Comparison of ENCODE assay signal across 8 cellular contexts in genomic region chr5:32276173-32276853, GRCh38. TPM values are rescaled to one million over a fixed set of nuclear protein-coding genes. Genes with fewer than 3 reads are reported as not detected.
A peak's percentile ranks its signal among the peaks of the same experiment; 100 is the strongest.
DNase-seq lines count a peak whose midpoint lies in the region; ATAC-seq, FAIRE-seq and TF ChIP-seq lines count a peak whose summit lies in the region.

No MANE protein-coding gene starts in this region.

- no peak for TF ChIP-seq CTCF in keratinocyte (optimal IDR thresholded peaks at IDR 0.05 in 1 of 3, IDR thresholded peaks at IDR 0.05 in 1 of 3, conservative IDR thresholded peaks at IDR 0.05 in 1 of 3; ENCODE audit: extremely low read depth in 1 of 3, insufficient read depth in 2 of 3, low read length in 3 of 3)

- no peak overlapping the region for H3K9ac ChIP-seq in keratinocyte (ENCODE audit: control insufficient read depth, extremely low read depth, insufficient read depth, low read length)

- H3K4me1 Mint-ChIP-seq in activated CD8-positive, alpha-beta memory T cell treated with anti-CD3 and anti-CD28 coated beads, Interleukin-2, amount 10 ng/mL, durations not matched to agents 7 days and 5 days, result peaks cover 56% of the 10 kb centered on the region
- peaks cover 25 to 41% (median 36%) of the 10 kb centered on the region in 3 donors for H3K4me1 Mint-ChIP-seq in IgD-negative memory B cell

- no peak for DNase-seq in activated CD8-positive, alpha-beta memory T cell treated with anti-CD3 and anti-CD28 coated beads, Interleukin-2, amount 10 ng/mL, durations not matched to agents 7 days and 5 days
- no peak for DNase-seq in activated CD8-positive, alpha-beta memory T cell treated with anti-CD3 and anti-CD28 coated beads, Interleukin-2, amount 50 U/mL, for 48 hours
- DNase-seq in keratinocyte (ENCODE audit: low read depth, low spot score), result no peak
- DNase-seq in epidermal melanocyte (ENCODE audit: insufficient read length, low spot score), result no peak
- no peak for DNase-seq in cerebellar cortex (ENCODE audit: low spot score)

- CTCF ChIA-PET in activated CD8-positive, alpha-beta memory T cell treated with anti-CD3 and anti-CD28 coated beads, Interleukin-2, amount 10 ng/mL, durations not matched to agents 7 days and 5 days (lab: Charles Lee), result interaction anchor here (1.8 kb wide), 1 partner anchor 54 kb away, joined by 3 read pairs; no protein-coding TSS in a partner anchor

- no peaks in the 10 kb centered on the region for H4K20me1 ChIP-seq in keratinocyte (ENCODE audit: control insufficient read depth, extremely low read depth, insufficient read depth, low read length)

- H3K27me3 Mint-ChIP-seq in activated CD8-positive, alpha-beta memory T cell treated with anti-CD3 and anti-CD28 coated beads, Interleukin-2, amount 10 ng/mL, durations not matched to agents 7 days and 5 days, result no peaks in the 10 kb centered on the region
- H3K27me3 Mint-ChIP-seq in IgD-negative memory B cell, result no peaks in the 10 kb centered on the region

- H3K27ac Mint-ChIP-seq in activated CD8-positive, alpha-beta memory T cell treated with anti-CD3 and anti-CD28 coated beads, Interleukin-2, amount 10 ng/mL, durations not matched to agents 7 days and 5 days, result peak overlapping the region; percentile 77
- H3K27ac Mint-ChIP-seq in IgD-negative memory B cell, result peak overlapping the region; percentile 88 to 93 (median 91)

- no peak for FAIRE-seq in keratinocyte (lab: Jason Lieb, UNC)

- no peaks in the 10 kb centered on the region for H3K9me1 ChIP-seq in keratinocyte (ENCODE audit: control insufficient read depth, extremely low read depth, insufficient read depth, low read length)

- peaks cover 45% of the 10 kb centered on the region for H3K36me3 Mint-ChIP-seq in activated CD8-positive, alpha-beta memory T cell treated with anti-CD3 and anti-CD28 coated beads, Interleukin-2, amount 10 ng/mL, durations not matched to agents 7 days and 5 days
- peaks cover 13% of the 10 kb centered on the region for H3K36me3 Mint-ChIP-seq in IgD-negative memory B cell

- H3K4me3 Mint-ChIP-seq in activated CD8-positive, alpha-beta memory T cell treated with anti-CD3 and anti-CD28 coated beads, Interleukin-2, amount 10 ng/mL, durations not matched to agents 7 days and 5 days, result no peak overlapping the region
- peak overlapping the region in 3 of 4 donors; percentile 49 to 78 (median 63) for H3K4me3 Mint-ChIP-seq in IgD-negative memory B cell

- H3K36me3 ChIP-seq in keratinocyte (ENCODE audit: control insufficient read depth in 2 of 2, extremely low read depth in 1 of 2, insufficient read depth in 2 of 2, low read length in 2 of 2), result peaks cover 12 to 14% of the 10 kb centered on the region in 2 experiments

- H3K4me3 ChIP-seq in keratinocyte (ENCODE audit: control insufficient read depth in 2 of 3, extremely low read depth in 1 of 3, insufficient read depth in 2 of 3, low read depth in 1 of 3, low read length in 3 of 3), result no peak overlapping the region

- dilution Hi-C loops in keratinocyte (cut with MboI; ENCODE audit: extremely low pct_ligation_motif_present, low sequenced_read_pairs), result no loop called here

- no peaks in the 10 kb centered on the region for H3K27me3 ChIP-seq in keratinocyte (ENCODE audit: control insufficient read depth, extremely low read depth, insufficient read depth, low read length)

- no peaks in the 10 kb centered on the region for H3K79me2 ChIP-seq in keratinocyte (ENCODE audit: control insufficient read depth, insufficient read depth, low read length)

- no peak overlapping the region for H2AFZ ChIP-seq in keratinocyte (ENCODE audit: control insufficient read depth, low read length)

- no peaks in the 10 kb centered on the region for H3K9me3 Mint-ChIP-seq in activated CD8-positive, alpha-beta memory T cell treated with anti-CD3 and anti-CD28 coated beads, Interleukin-2, amount 10 ng/mL, durations not matched to agents 7 days and 5 days (ENCODE audit: low read depth)
- no peaks in the 10 kb centered on the region for H3K9me3 Mint-ChIP-seq in IgD-negative memory B cell

- no peaks in the 10 kb centered on the region for H3K9me3 ChIP-seq in keratinocyte (ENCODE audit: control insufficient read depth, low read depth, low read length)

- H3K27ac ChIP-seq in angular gyrus (ENCODE audit: low read depth, low read length) (peak overlapping the region; percentile 36), keratinocyte (ENCODE audit: control insufficient read depth, insufficient read depth, low read length) (peak overlapping the region; percentile 33)

- no peak overlapping the region for H3K4me2 ChIP-seq in keratinocyte (ENCODE audit: control insufficient read depth, extremely low read depth, insufficient read depth, low read depth, low read length)

- H3K4me1 ChIP-seq in keratinocyte (ENCODE audit: control insufficient read depth, extremely low read depth, insufficient read depth, low read length), result peaks cover 6% of the 10 kb centered on the region

- ATAC-seq in activated CD8-positive, alpha-beta memory T cell treated with anti-CD3 and anti-CD28 coated beads, Interleukin-2, amount 10 ng/mL, durations not matched to agents 7 days and 5 days, result peak; percentile 45
- ATAC-seq in HG02852 (IDR thresholded peaks at IDR 0.05; ENCODE audit: unreplicated experiment), result no peak

RNA-seq across cellular contexts. Expression of gene MTMR12, which starts 36.4 kb away (rescaled TPM):
- total RNA-seq in activated CD8-positive, alpha-beta memory T cell treated with anti-CD3 and anti-CD28 coated beads, Interleukin-2, amount 10 ng/mL, durations not matched to agents 7 days and 5 days, result 10 to 100 TPM; 23.3 to 26.6 TPM
- polyA plus RNA-seq in IgD-negative memory B cell (18.3 TPM), keratinocyte (11.0 to 17.1 TPM (median 15.6 TPM) in 3 replicates)
- polyA plus RNA-seq in keratinocyte (2011; ENCODE audit: low read depth), result 5.3 TPM
- 10.0 and 18.5 TPM in 2 replicates for polyA plus RNA-seq in keratinocyte (2011; cell fraction: cytosol; rRNA removed)
- 11.9 and 12.8 TPM in 2 replicates for polyA plus RNA-seq in keratinocyte (2011; cell fraction: nucleus; rRNA removed)
- 11.2 and 12.5 TPM in 2 replicates for polyA plus RNA-seq in keratinocyte (2012; ENCODE audit: low replicate concordance)
- 13.6 to 28.5 TPM (median 14.7 TPM) in 3 replicates for polyA minus RNA-seq in keratinocyte
- 15.0 TPM for polyA minus RNA-seq in keratinocyte (2011; cell fraction: cytosol; rRNA and poly(A)+ RNA removed)
- 15.5 and 20.7 TPM in 2 replicates for polyA minus RNA-seq in keratinocyte (2011; cell fraction: nucleus; rRNA and poly(A)+ RNA removed)
